13 cellular contexts compared by ENCODE assay signal in genomic region chr2:188295067-188295685, GRCh38. TPM values are rescaled to one million over a fixed set of nuclear protein-coding genes. Genes with fewer than 3 reads are reported as not detected.
A peak's percentile ranks its signal among the peaks of the same experiment; 100 is the strongest.
DNase-seq lines count a peak whose midpoint lies in the region; ATAC-seq and TF ChIP-seq lines count a peak whose summit lies in the region.
"Had no signal": no experiment of that assay in that cellular context is flagged by ENCODE, and none has a peak within 500 bp of the region (broad histone marks: within the 10 kb centered on the region; RNA-seq: fewer than 3 reads in every experiment).

No MANE protein-coding gene starts in this region.

- no peak for DNase-seq in mammary epithelial cell
- no peak for DNase-seq in MCF 10A (ENCODE audit: unreplicated experiment)
- no peak for DNase-seq in mesothelial cell of epicardium (ENCODE audit: low spot score in 2 of 2, unreplicated experiment in 2 of 2)
- no peak for DNase-seq in activated T-cell treated with anti-CD3 and anti-CD28 coated beads, Interleukin-2, amount 50 U/mL, for 24 hours
- DNase-seq in colonic mucosa: no peak
- DNase-seq in KBM-7: no peak
- DNase-seq: activated T-cell treated with anti-CD3 and anti-CD28 coated beads for 4 hours, Kasumi-1, NCI-H2171 treated with DMSO at 0.1 percent for 48 hours had no signal

- H3K9me3 Mint-ChIP-seq in MCF 10A (ENCODE audit: unreplicated experiment) (no peaks in the 10 kb centered on the region), mesothelial cell of epicardium (peaks cover 10% of the 10 kb centered on the region)
- peaks cover 2% of the 10 kb centered on the region for H3K9me3 Mint-ChIP-seq in activated T-cell treated with anti-CD3 and anti-CD28 coated beads, Interleukin-2, amount 50 U/mL, for 24 hours
- peaks cover 7% of the 10 kb centered on the region for H3K9me3 Mint-ChIP-seq in stimulated activated memory B cell treated with anti-CD40 and anti-IgM and Interleukin-4, amounts not matched to agents 10 μg/mL and 1 μg/mL and 100 μg/mL, for 72 hours

- H3K36me3 ChIP-seq in mammary epithelial cell (ENCODE audit: insufficient read depth, low read length): no peaks in the 10 kb centered on the region
- H3K36me3 ChIP-seq in ectodermal cell (ENCODE audit: control insufficient read depth, insufficient read depth, low read length): no peaks in the 10 kb centered on the region
- H3K36me3 ChIP-seq in colonic mucosa: no peaks in the 10 kb centered on the region
- H3K36me3 ChIP-seq: breast epithelium had no signal

- POLR2A ChIA-PET in MCF 10A (lab: Yijun Ruan, JAX): interaction anchor here (0.6 to 1.7 kb wide), 3 partner anchors 15 to 1500 kb away, joined by 3 read pairs; no protein-coding TSS in a partner anchor

- in situ Hi-C loops in mammary epithelial cell (cut with MboI; ENCODE audit: low sequenced_read_pairs in 2 of 2): loop anchor here in 1 of 2 donors (10.0 kb wide), 1 partner anchor 210 kb away; no protein-coding TSS in a partner anchor
- in situ Hi-C loops in KBM-7 (cut with MboI; ENCODE audit: low pct_unique_long_range_greater_than_20kb, low sequenced_read_pairs): no loop called here

- H3K4me1 ChIP-seq in mammary epithelial cell (ENCODE audit: insufficient read depth, low read length) (peaks cover 24% of the 10 kb centered on the region), ectodermal cell (ENCODE audit: control insufficient read depth, insufficient read depth, low read length) (no peaks in the 10 kb centered on the region), colonic mucosa (no peaks in the 10 kb centered on the region)
- H3K4me1 ChIP-seq: breast epithelium had no signal

- no peak overlapping the region for H3K4me3 ChIP-seq in mammary epithelial cell (replicated peaks in 1 of 3; ENCODE audit: insufficient read depth in 1 of 3, low read depth in 2 of 3, low read length in 3 of 3)
- peak overlapping the region; percentile 88 for H3K4me3 ChIP-seq in ectodermal cell (ENCODE audit: insufficient read depth, low read depth, low read length)
- no peak overlapping the region for H3K4me3 ChIP-seq in colonic mucosa

- H4K20me1 ChIP-seq in mammary epithelial cell (ENCODE audit: insufficient read depth, low read length): no peaks in the 10 kb centered on the region

- dilution Hi-C loops in mammary epithelial cell (cut with HindIII; ENCODE audit: low sequenced_read_pairs): no loop called here

- BruUV-seq in mammary epithelial cell (replicated peaks; lab: Mats Ljungman, UMichigan): no TSS peak
- no TSS peak for BruUV-seq in MCF 10A (replicated peaks; lab: Mats Ljungman, UMichigan)

- H3K9me3 ChIP-seq in mammary epithelial cell (replicated peaks; ENCODE audit: insufficient read depth, low read length) (peaks cover 3% of the 10 kb centered on the region), ectodermal cell (ENCODE audit: control insufficient read depth, low read length) (no peaks in the 10 kb centered on the region), colonic mucosa (no peaks in the 10 kb centered on the region)
- H3K9me3 ChIP-seq: breast epithelium had no signal

- WGBS in mammary epithelial cell (ENCODE audit: low coverage, missing lambda C conversion rate): 94% methylated on average over 3 of the region's 3 CpGs
- WGBS in ectodermal cell, 2 experiments: 23 to 24% methylated on average over 2 of the region's 3 CpGs

- no peak for ATAC-seq in stimulated activated memory B cell treated with anti-CD40 and anti-IgM and Interleukin-4, amounts not matched to agents 10 μg/mL and 1 μg/mL and 100 μg/mL, for 72 hours

- no peak overlapping the region for H3K4me3 Mint-ChIP-seq in MCF 10A (ENCODE audit: unreplicated experiment)
- peak overlapping the region; percentile 98 for H3K4me3 Mint-ChIP-seq in mesothelial cell of epicardium
- H3K4me3 Mint-ChIP-seq in activated T-cell treated with anti-CD3 and anti-CD28 coated beads, Interleukin-2, amount 50 U/mL, for 24 hours: no peak overlapping the region
- no peak overlapping the region for H3K4me3 Mint-ChIP-seq in stimulated activated memory B cell treated with anti-CD40 and anti-IgM and Interleukin-4, amounts not matched to agents 10 μg/mL and 1 μg/mL and 100 μg/mL, for 72 hours
- H3K4me3 Mint-ChIP-seq: memory B cell had no signal

- H3K9ac ChIP-seq in mammary epithelial cell (ENCODE audit: insufficient read depth, low read length) (no peak overlapping the region), colonic mucosa (ENCODE audit: low read depth in 2 of 2, low read length in 2 of 2) (no peak overlapping the region)

- no peak for TF ChIP-seq CTCF in mammary epithelial cell (conservative IDR thresholded peaks at IDR 0.05 in 1 of 2, IDR thresholded peaks at IDR 0.05 in 1 of 2; ENCODE audit: extremely low read depth in 1 of 2, insufficient read depth in 1 of 2, low read depth in 1 of 2, low read length in 2 of 2)
- TF ChIP-seq CTCF in MCF 10A (IDR thresholded peaks at IDR 0.05; ENCODE audit: unreplicated experiment): no peak
- no peak for TF ChIP-seq CTCF in mesothelial cell of epicardium (IDR thresholded peaks at IDR 0.05; ENCODE audit: unreplicated experiment)
- no peak for TF ChIP-seq CTCF in colonic mucosa (IDR thresholded peaks at IDR 0.05)

- H3K27me3 ChIP-seq in mammary epithelial cell (ENCODE audit: insufficient read depth, low read length): no peaks in the 10 kb centered on the region
- no peaks in the 10 kb centered on the region for H3K27me3 ChIP-seq in ectodermal cell (ENCODE audit: control insufficient read depth, insufficient read depth, low read length, poor library complexity, severe bottlenecking)
- H3K27me3 ChIP-seq in colonic mucosa: no peaks in the 10 kb centered on the region
- H3K27me3 ChIP-seq: breast epithelium had no signal

- peaks cover 37% of the 10 kb centered on the region for H3K79me2 ChIP-seq in mammary epithelial cell (ENCODE audit: insufficient read depth, low read length)

- H3K27me3 Mint-ChIP-seq in MCF 10A (ENCODE audit: insufficient read depth, unreplicated experiment) (no peaks in the 10 kb centered on the region), mesothelial cell of epicardium (ENCODE audit: low read depth) (no peaks in the 10 kb centered on the region)
- H3K27me3 Mint-ChIP-seq in activated T-cell treated with anti-CD3 and anti-CD28 coated beads, Interleukin-2, amount 50 U/mL, for 24 hours: peaks cover 39% of the 10 kb centered on the region
- H3K27me3 Mint-ChIP-seq in stimulated activated memory B cell treated with anti-CD40 and anti-IgM and Interleukin-4, amounts not matched to agents 10 μg/mL and 1 μg/mL and 100 μg/mL, for 72 hours: peaks cover 28% of the 10 kb centered on the region
- H3K27me3 Mint-ChIP-seq: memory B cell had no signal

- H3K27ac Mint-ChIP-seq in MCF 10A (ENCODE audit: low read depth, unreplicated experiment) (no peak overlapping the region), mesothelial cell of epicardium (peak overlapping the region; percentile 99)
- H3K27ac Mint-ChIP-seq in activated T-cell treated with anti-CD3 and anti-CD28 coated beads, Interleukin-2, amount 50 U/mL, for 24 hours: no peak overlapping the region
- no peak overlapping the region for H3K27ac Mint-ChIP-seq in stimulated activated memory B cell treated with anti-CD40 and anti-IgM and Interleukin-4, amounts not matched to agents 10 μg/mL and 1 μg/mL and 100 μg/mL, for 72 hours
- H3K27ac Mint-ChIP-seq: memory B cell had no signal

- H2AFZ ChIP-seq in mammary epithelial cell (ENCODE audit: low read depth, low read length): no peak overlapping the region

- H3K27ac ChIP-seq in mammary epithelial cell (ENCODE audit: insufficient read depth, low read depth, low read length) (peak overlapping the region; percentile 31), ectodermal cell (ENCODE audit: insufficient read depth, low read depth, low read length, poor library complexity, severe bottlenecking) (no peak overlapping the region), colonic mucosa (no peak overlapping the region)

- intact Hi-C loops in mammary epithelial cell (cut with micrococcal nuclease): loop anchor here (10.0 kb wide), 1 partner anchor 390 kb away; no protein-coding TSS in a partner anchor
- intact Hi-C loops in MCF 10A (cut with micrococcal nuclease): loop anchor here (10.0 kb wide), 2 partner anchors 450 to 790 kb away; no protein-coding TSS in a partner anchor
- intact Hi-C loops in colonic mucosa (cut with DNase I): no loop called here

- H3K36me3 Mint-ChIP-seq in MCF 10A (ENCODE audit: insufficient read depth, unreplicated experiment) (no peaks in the 10 kb centered on the region), mesothelial cell of epicardium (peaks cover 5% of the 10 kb centered on the region)
- no peaks in the 10 kb centered on the region for H3K36me3 Mint-ChIP-seq in activated T-cell treated with anti-CD3 and anti-CD28 coated beads, Interleukin-2, amount 50 U/mL, for 24 hours (ENCODE audit: low read depth)
- H3K36me3 Mint-ChIP-seq in stimulated activated memory B cell treated with anti-CD40 and anti-IgM and Interleukin-4, amounts not matched to agents 10 μg/mL and 1 μg/mL and 100 μg/mL, for 72 hours: no peaks in the 10 kb centered on the region
- H3K36me3 Mint-ChIP-seq: memory B cell had no signal

- CTCF ChIA-PET in mammary epithelial cell (lab: Charles Lee; ENCODE audit: low non-redundant PET) (no interaction called here), MCF 10A (lab: Yijun Ruan, JAX) (interaction anchor here (0.6 to 1.2 kb wide), 4 partner anchors 78 to 793 kb away, joined by 3 to 4 read pairs (median 4); no protein-coding TSS in a partner anchor)

- H3K4me1 Mint-ChIP-seq in MCF 10A (ENCODE audit: insufficient read depth, unreplicated experiment) (peaks cover 32% of the 10 kb centered on the region), mesothelial cell of epicardium (peaks cover 38% of the 10 kb centered on the region)
- H3K4me1 Mint-ChIP-seq in activated T-cell treated with anti-CD3 and anti-CD28 coated beads, Interleukin-2, amount 50 U/mL, for 24 hours (ENCODE audit: low read depth): peaks cover 14% of the 10 kb centered on the region
- H3K4me1 Mint-ChIP-seq in stimulated activated memory B cell treated with anti-CD40 and anti-IgM and Interleukin-4, amounts not matched to agents 10 μg/mL and 1 μg/mL and 100 μg/mL, for 72 hours: no peaks in the 10 kb centered on the region
- H3K4me1 Mint-ChIP-seq: memory B cell had no signal

- peak overlapping the region; percentile 82 for H3K4me2 ChIP-seq in mammary epithelial cell (ENCODE audit: insufficient read depth, low read depth, low read length)

RNA-seq across cellular contexts. Expression of gene GULP1, which starts 3.5 kb away (rescaled TPM):
- total RNA-seq in mammary epithelial cell: 10 to 100 TPM; 17.3 to 49.7 TPM
- polyA plus RNA-seq in mammary epithelial cell: 11.0 TPM
- 0.72 TPM for polyA minus RNA-seq in mammary epithelial cell
- total RNA-seq in MCF 10A (2022): 4.2 and 9.3 TPM in 2 replicates
- 88.3 TPM for polyA plus RNA-seq in ectodermal cell (2013, experiment 1 of 4)
- 96.1 TPM for polyA plus RNA-seq in ectodermal cell (2013, experiment 2 of 4)
- polyA plus RNA-seq in ectodermal cell (2013, experiment 3 of 4): 85.3 TPM
- 98.1 TPM for polyA plus RNA-seq in ectodermal cell (2013, experiment 4 of 4)
- 58.5 to 61.2 TPM (median 59.2 TPM) in 3 replicates for total RNA-seq in mesothelial cell of epicardium
- 10 to 100 TPM; 10.4 to 11.8 TPM for total RNA-seq in colonic mucosa
